19 cellular contexts compared by ENCODE assay signal in the genomic region with DNA sequence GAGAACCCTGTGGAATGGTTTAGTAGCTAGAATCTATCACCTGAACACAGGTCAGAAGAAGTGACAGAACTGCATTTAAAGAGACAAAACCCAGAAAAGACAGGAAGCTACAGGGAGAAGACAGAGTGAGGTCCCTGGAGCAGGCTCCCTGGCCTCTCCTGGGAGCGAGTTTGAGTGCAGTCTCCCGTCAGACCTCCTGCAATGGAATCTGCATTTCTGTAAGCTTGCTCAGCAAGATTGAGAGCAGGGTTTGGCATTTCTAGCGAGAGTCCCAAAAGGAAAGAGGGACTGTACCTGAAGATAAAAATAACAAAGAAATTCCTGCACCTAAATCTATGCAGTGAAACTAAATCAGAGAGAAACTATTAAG.
"Had no signal": no experiment of that assay in that cellular context is flagged by ENCODE, and none has a peak within 500 bp of the region (broad histone marks: within the 10 kb centered on the region; RNA-seq: fewer than 3 reads in every experiment).

No MANE protein-coding gene starts in this region.

- H3K4me3 Mint-ChIP-seq: activated T-cell treated with anti-CD3 and anti-CD28 coated beads, Interleukin-2, amount 50 U/mL, for 24 hours; brain; dendritic cell treated with granulocyte-macrophage colony-stimulating factor and Interleukin-4, amounts not matched to agents 40 ng/mL and 50 ng/mL, for 4 days; effector memory CD8-positive, alpha-beta T cell; stimulated activated memory B cell treated with anti-CD40 and anti-IgM and Interleukin-4, amounts not matched to agents 10 μg/mL and 1 μg/mL and 100 μg/mL, for 72 hours had no signal

- H3K27me3 ChIP-seq: spleen had no signal

- H3K27ac Mint-ChIP-seq: dendritic cell treated with granulocyte-macrophage colony-stimulating factor and Interleukin-4, amounts not matched to agents 40 ng/mL and 50 ng/mL, for 4 days; effector memory CD8-positive, alpha-beta T cell; stimulated activated memory B cell treated with anti-CD40 and anti-IgM and Interleukin-4, amounts not matched to agents 10 μg/mL and 1 μg/mL and 100 μg/mL, for 72 hours had no signal

- H3K9me3 Mint-ChIP-seq: dendritic cell treated with granulocyte-macrophage colony-stimulating factor and Interleukin-4, amounts not matched to agents 40 ng/mL and 50 ng/mL, for 4 days; effector memory CD8-positive, alpha-beta T cell; stimulated activated memory B cell treated with anti-CD40 and anti-IgM and Interleukin-4, amounts not matched to agents 10 μg/mL and 1 μg/mL and 100 μg/mL, for 72 hours had no signal

- H3K36me3 ChIP-seq: prostate gland had no signal

- H3K4me3 ChIP-seq: lung, prostate gland, spleen had no signal

- H3K4me1 ChIP-seq: prostate gland, spleen had no signal

- DNase-seq: activated CD4-positive, alpha-beta T cell treated with anti-CD3 and anti-CD28 coated beads for 4 hours; activated gamma-delta T cell treated with Interleukin-2 at 50 U/mL for 16 hours; activated T-cell treated with anti-CD3 and anti-CD28 coated beads, Interleukin-2, amount 50 U/mL, for 24 hours; amniotic stem cell; effector memory CD8-positive, alpha-beta T cell; erythroblast; hippocampal formation; left colon; midbrain; stimulated activated CD4-positive, alpha-beta T cell treated with anti-CD3 and anti-CD28 coated beads, Interleukin-1b, Interleukin-23, amount 100 ng/mL, for 48 hours; SW 1271; T-helper 9 cell had no signal

- H3K27me3 Mint-ChIP-seq: activated T-cell treated with anti-CD3 and anti-CD28 coated beads, Interleukin-2, amount 50 U/mL, for 24 hours; brain; dendritic cell treated with granulocyte-macrophage colony-stimulating factor and Interleukin-4, amounts not matched to agents 40 ng/mL and 50 ng/mL, for 4 days; effector memory CD8-positive, alpha-beta T cell; stimulated activated memory B cell treated with anti-CD40 and anti-IgM and Interleukin-4, amounts not matched to agents 10 μg/mL and 1 μg/mL and 100 μg/mL, for 72 hours had no signal

- H3K27ac ChIP-seq: prostate gland, spleen had no signal

- H3K4me1 Mint-ChIP-seq: brain; stimulated activated memory B cell treated with anti-CD40 and anti-IgM and Interleukin-4, amounts not matched to agents 10 μg/mL and 1 μg/mL and 100 μg/mL, for 72 hours had no signal

- H3K9me3 ChIP-seq: prostate gland had no signal

- ATAC-seq: effector memory CD8-positive, alpha-beta T cell; left colon; sciatic nerve; stimulated activated memory B cell treated with anti-CD40 and anti-IgM and Interleukin-4, amounts not matched to agents 10 μg/mL and 1 μg/mL and 100 μg/mL, for 72 hours had no signal
